8 cellular contexts compared by ENCODE assay signal in the genomic region with DNA sequence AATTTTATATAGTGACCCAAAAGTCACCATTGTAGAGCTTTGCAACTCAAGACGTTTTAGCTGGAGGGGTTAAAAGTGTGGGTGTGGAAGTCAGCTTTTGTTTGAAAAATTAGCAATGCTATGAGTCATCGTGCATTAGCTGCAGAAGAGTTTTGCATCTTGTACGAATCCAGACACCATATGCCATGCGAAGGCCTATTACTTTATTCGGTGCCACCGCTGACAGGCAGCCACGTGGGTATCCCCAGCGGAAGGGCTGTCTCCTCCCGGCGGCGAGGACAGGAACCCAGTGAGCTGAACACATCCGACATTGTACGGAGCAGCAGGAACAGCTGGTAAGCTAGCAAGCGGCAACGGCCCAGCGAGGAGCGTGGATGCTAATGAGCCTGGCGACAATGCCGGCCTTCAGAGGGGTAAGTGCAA.
DNase-seq lines count a peak whose midpoint lies in the region; ATAC-seq lines count a peak whose summit lies in the region.

No MANE protein-coding gene starts in this region.

- DNase-seq in NCI-H2171 (lab: John Stamatoyannopoulos, UW) (peak; percentile 99), substantia nigra (lab: John Stamatoyannopoulos, UW) (peak; percentile 31 to 98 (median 91)), NOMO-1 treated with dmso at 0.1 percent for 144 hours (lab: John Stamatoyannopoulos, UW; ENCODE audit: unreplicated experiment) (no peak)
- DNase-seq in activated CD8-positive, alpha-beta memory T cell treated with anti-CD3 and anti-CD28 coated beads, Interleukin-2, amount 50 U/mL, for 4 hours, result peak; percentile 47
- peak; percentile 73 for DNase-seq in natural killer cell treated with Interleukin-12 subunit alpha and Interleukin-12 subunit beta and Interleukin-15 and Interleukin-18, amount 100 ng/mL, for 72 hours (ENCODE audit: low spot score)

- ATAC-seq in GM18499 (IDR thresholded peaks at IDR 0.05; ENCODE audit: insufficient read depth, unreplicated experiment), result peak; percentile 80
- peak; percentile 90 for ATAC-seq in HG02610 (IDR thresholded peaks at IDR 0.05; ENCODE audit: unreplicated experiment)
- peak; percentile 94 for ATAC-seq in esophagus mucosa
- peak; percentile 86 to 91 for ATAC-seq in natural killer cell treated with Interleukin-12 subunit alpha and Interleukin-12 subunit beta and Interleukin-15 and Interleukin-18, amount 100 ng/mL, for 72 hours

- no peaks in the 10 kb centered on the region for H3K27me3 Mint-ChIP-seq in natural killer cell treated with Interleukin-12 subunit alpha and Interleukin-12 subunit beta and Interleukin-15 and Interleukin-18, amount 100 ng/mL, for 72 hours

- H3K36me3 Mint-ChIP-seq in natural killer cell treated with Interleukin-12 subunit alpha and Interleukin-12 subunit beta and Interleukin-15 and Interleukin-18, amount 100 ng/mL, for 72 hours, result no peaks in the 10 kb centered on the region

- H3K27ac Mint-ChIP-seq in natural killer cell treated with Interleukin-12 subunit alpha and Interleukin-12 subunit beta and Interleukin-15 and Interleukin-18, amount 100 ng/mL, for 72 hours, result peak overlapping the region; percentile 58 to 61

- no peaks in the 10 kb centered on the region for H3K9me3 Mint-ChIP-seq in natural killer cell treated with Interleukin-12 subunit alpha and Interleukin-12 subunit beta and Interleukin-15 and Interleukin-18, amount 100 ng/mL, for 72 hours

- peak overlapping the region; percentile 83 for H3K4me3 Mint-ChIP-seq in natural killer cell treated with Interleukin-12 subunit alpha and Interleukin-12 subunit beta and Interleukin-15 and Interleukin-18, amount 100 ng/mL, for 72 hours

- peak overlapping the region; percentile 79 for H3K27ac ChIP-seq in substantia nigra (ENCODE audit: low read depth, low read length, poor library complexity, severe bottlenecking)

- H3K4me1 Mint-ChIP-seq in natural killer cell treated with Interleukin-12 subunit alpha and Interleukin-12 subunit beta and Interleukin-15 and Interleukin-18, amount 100 ng/mL, for 72 hours (ENCODE audit: low read depth in 2 of 2), result peaks cover 13 to 30% of the 10 kb centered on the region in 2 donors
